8 cellular contexts compared by ENCODE assay signal in the genomic region with DNA sequence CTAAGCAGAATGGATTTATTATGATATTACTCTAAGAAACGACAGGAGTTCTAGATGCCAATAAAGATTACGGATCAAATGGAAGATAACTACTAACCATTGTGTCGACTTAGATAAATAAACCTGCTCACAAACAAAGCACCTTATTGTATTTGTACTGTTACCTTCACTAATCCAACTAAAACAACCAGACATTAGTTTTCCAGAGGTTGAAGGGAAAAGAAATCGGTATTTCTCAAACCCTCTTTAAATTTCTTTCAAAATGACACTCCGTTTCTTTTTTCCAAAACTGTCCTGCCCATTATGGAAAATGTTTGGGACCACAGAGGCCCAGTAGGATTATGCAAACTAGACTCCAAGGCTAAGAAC. TPM values are rescaled to one million over a fixed set of nuclear protein-coding genes. Genes with fewer than 3 reads are reported as not detected.
DNase-seq lines count a peak whose midpoint lies in the region; ATAC-seq and TF ChIP-seq lines count a peak whose summit lies in the region.

No MANE protein-coding gene starts in this region.

- in situ Hi-C loops in transverse colon (cut with MboI; ENCODE audit: low pct_ligation_motif_present in 1 of 4, low pct_unique_long_range_greater_than_20kb in 1 of 4, low sequenced_read_pairs in 3 of 4), result no loop called here

- H3K4me3 Mint-ChIP-seq in MCF 10A (ENCODE audit: unreplicated experiment), result no peak overlapping the region

- no peak for TF ChIP-seq EP300 in transverse colon (IDR thresholded peaks at IDR 0.05; ENCODE audit: low read depth)

- no peaks in the 10 kb centered on the region for H3K36me3 Mint-ChIP-seq in MCF 10A (ENCODE audit: insufficient read depth, unreplicated experiment)

- ATAC-seq in GM21737 (IDR thresholded peaks at IDR 0.05; ENCODE audit: unreplicated experiment), result no peak

- H3K27ac ChIP-seq in breast epithelium (peak overlapping the region in 1 of 2 donors; percentile 75), transverse colon (peak overlapping the region; percentile 90 to 98 (median 94))

- no peak for TF ChIP-seq POLR2A in breast epithelium (IDR thresholded peaks at IDR 0.05)
- TF ChIP-seq POLR2A in transverse colon (IDR thresholded peaks at IDR 0.05), result no peak

- H3K27ac Mint-ChIP-seq in MCF 10A (ENCODE audit: low read depth, unreplicated experiment), result no peak overlapping the region

- CTCF ChIA-PET in MCF 10A (lab: Yijun Ruan, JAX), result interaction anchor here (1.4 kb wide), 1 partner anchor 261 kb away, joined by 3 read pairs; no protein-coding TSS in a partner anchor

- WGBS in transverse colon (ENCODE audit: low coverage in 1 of 2), 2 donors, result 37 to 42% methylated on average over 5 of the region's 5 CpGs

- intact Hi-C loops in breast epithelium (cut with DNase I; ENCODE audit: low total_unique reads) (no loop called here), MCF 10A (cut with micrococcal nuclease) (no loop called here), transverse colon (cut with DNase I; ENCODE audit: low total_unique reads) (no loop called here)

- H3K9me3 ChIP-seq in breast epithelium, result no peaks in the 10 kb centered on the region
- no peaks in the 10 kb centered on the region for H3K9me3 ChIP-seq in adipocyte (ENCODE audit: control insufficient read depth, low read length)
- no peaks in the 10 kb centered on the region for H3K9me3 ChIP-seq in mononuclear cell (ENCODE audit: low read depth, low read length)
- no peaks in the 10 kb centered on the region for H3K9me3 ChIP-seq in transverse colon

- TF ChIP-seq CTCF in breast epithelium (IDR thresholded peaks at IDR 0.05), result no peak
- no peak for TF ChIP-seq CTCF in MCF 10A (IDR thresholded peaks at IDR 0.05; ENCODE audit: unreplicated experiment)
- TF ChIP-seq CTCF in transverse colon (IDR thresholded peaks at IDR 0.05), result no peak

- no peak overlapping the region for H3K9ac ChIP-seq in adipocyte (ENCODE audit: low read length)

- no peaks in the 10 kb centered on the region for H3K27me3 ChIP-seq in breast epithelium
- no peaks in the 10 kb centered on the region for H3K27me3 ChIP-seq in adipocyte (replicated peaks; ENCODE audit: control insufficient read depth, insufficient read depth, low read length)
- H3K27me3 ChIP-seq in mononuclear cell (ENCODE audit: insufficient read depth, low read length), result peaks cover 7% of the 10 kb centered on the region
- no peaks in the 10 kb centered on the region for H3K27me3 ChIP-seq in transverse colon

- DNase-seq in breast epithelium (ENCODE audit: low spot score in 2 of 2) (no peak), MCF 10A (ENCODE audit: unreplicated experiment) (no peak), adipocyte (ENCODE audit: low read depth) (no peak), transverse colon (no peak), SIG-M5 treated with dmso at 0.1 percent for 504 hours (lab: John Stamatoyannopoulos, UW; ENCODE audit: unreplicated experiment) (no peak), NCI-H2227 (lab: John Stamatoyannopoulos, UW; ENCODE audit: unreplicated experiment) (no peak)

- no peaks in the 10 kb centered on the region for H3K36me3 ChIP-seq in breast epithelium
- no peaks in the 10 kb centered on the region for H3K36me3 ChIP-seq in adipocyte (ENCODE audit: control insufficient read depth, insufficient read depth, low read length, severe bottlenecking)
- no peaks in the 10 kb centered on the region for H3K36me3 ChIP-seq in transverse colon

- peaks cover 43% of the 10 kb centered on the region for H3K27me3 Mint-ChIP-seq in MCF 10A (ENCODE audit: insufficient read depth, unreplicated experiment)

- H3K9me3 Mint-ChIP-seq in MCF 10A (ENCODE audit: unreplicated experiment), result no peaks in the 10 kb centered on the region

- H3K4me1 Mint-ChIP-seq in MCF 10A (ENCODE audit: insufficient read depth, unreplicated experiment), result peaks cover 16% of the 10 kb centered on the region

- H3K4me1 ChIP-seq in breast epithelium (peaks cover 0 to 5% of the 10 kb centered on the region in 2 donors), adipocyte (ENCODE audit: control insufficient read depth, insufficient read depth, low read length) (peaks cover 21% of the 10 kb centered on the region), mononuclear cell (ENCODE audit: insufficient read depth, low read length) (peaks cover 27% of the 10 kb centered on the region), transverse colon (peaks cover 9 to 41% (median 24%) of the 10 kb centered on the region in 4 donors)

- peak overlapping the region; percentile 69 to 93 (median 79) for H3K4me3 ChIP-seq in breast epithelium
- H3K4me3 ChIP-seq in adipocyte (ENCODE audit: low read length), result peak overlapping the region; percentile 98
- peak overlapping the region; percentile 73 for H3K4me3 ChIP-seq in mononuclear cell (ENCODE audit: low read length)
- H3K4me3 ChIP-seq in transverse colon, result peak overlapping the region in 3 of 4 donors; percentile 74 to 90 (median 80)

- no TSS peak for BruUV-seq in MCF 10A (replicated peaks; lab: Mats Ljungman, UMichigan)

- POLR2A ChIA-PET in MCF 10A (lab: Yijun Ruan, JAX), result interaction anchor here (0.8 kb wide), 1 partner anchor 642 kb away, joined by 3 read pairs; no protein-coding TSS in a partner anchor

RNA-seq across cellular contexts. Expression of a gene that starts 2.8 kb away (rescaled TPM):
- 10 to 100 TPM in 2 of 3 donors, 1 to 10 TPM in 1; 8.8 to 30.3 (median 22.6) TPM for total RNA-seq in breast epithelium
- total RNA-seq in MCF 10A (2022), result 0.66 and 1.2 TPM in 2 replicates
- total RNA-seq in mononuclear cell, result 61.1 TPM
- total RNA-seq in transverse colon, result 10 to 100 TPM in 3 of 4 donors, 1 to 10 TPM in 1; 9.4 to 38.2 (median 30.2) TPM
